Comparison of ENCODE assay signal across 8 cellular contexts in genomic region chr2:149166958-149167810, GRCh38.
DNase-seq lines count a peak whose midpoint lies in the region; ATAC-seq and FAIRE-seq lines count a peak whose summit lies in the region.
"Had no signal": no experiment of that assay in that cellular context is flagged by ENCODE, and none has a peak within 500 bp of the region (broad histone marks: within the 10 kb centered on the region; RNA-seq: fewer than 3 reads in every experiment).

No MANE protein-coding gene starts in this region.

- WGBS in small intestine, 3 donors = 44 to 58% (median 52%) methylated on average over 5 of the region's 5 CpGs

- H3K27ac ChIP-seq in small intestine (ENCODE audit: low read depth in 1 of 2, low read length in 1 of 2) = no peak overlapping the region

- H3K27me3 ChIP-seq in small intestine (ENCODE audit: control insufficient read depth in 2 of 2, insufficient read depth in 2 of 2, low read length in 2 of 2) = no peaks in the 10 kb centered on the region

- DNase-seq in HT1080 (ENCODE audit: low read depth) (peak; percentile 96), small intestine (no peak), amygdala (lab: John Stamatoyannopoulos, UW) (no peak), NCI-H2029 treated with DMSO at 0.1 percent for 48 hours (lab: John Stamatoyannopoulos, UW) (no peak)
- peak; percentile 8 for DNase-seq in activated effector memory CD4-positive, alpha-beta T cell treated with Interleukin-2 at 50 U/mL for 16 hours
- DNase-seq in stimulated activated CD8-positive, alpha-beta memory T cell treated with anti-CD3 and anti-CD28 coated beads, Interleukin-7, amount 100 ng/mL, for 48 hours (ENCODE audit: extremely low read depth in 1 of 2, low read depth in 1 of 2) = peak; percentile 14 to 42
- DNase-seq: NCI-H1105 had no signal

- ATAC-seq in GM21423 (IDR thresholded peaks at IDR 0.05; ENCODE audit: unreplicated experiment) = peak; percentile 70

- H3K4me1 ChIP-seq in small intestine (ENCODE audit: control insufficient read depth in 2 of 2, insufficient read depth in 1 of 2, low read depth in 1 of 2, low read length in 1 of 2) = no peaks in the 10 kb centered on the region

- no peak for FAIRE-seq in small intestine (lab: Jason Lieb, UNC)

- H3K9me3 ChIP-seq in small intestine (ENCODE audit: control insufficient read depth, low read depth) = no peaks in the 10 kb centered on the region

- no peak overlapping the region for H3K4me3 ChIP-seq in small intestine (ENCODE audit: low read depth in 1 of 2, low read length in 2 of 2)

- H3K36me3 ChIP-seq in small intestine (ENCODE audit: control insufficient read depth in 2 of 2, insufficient read depth in 2 of 2, low read length in 2 of 2) = no peaks in the 10 kb centered on the region

Comparison
In these comparisons a context has a peak if more than half of its experiments do, and no peak if none do; other contexts are left out.
1. DNase-seq: peak in HT1080 (single experiment), activated effector memory CD4-positive, alpha-beta T cell treated with Interleukin-2 at 50 U/mL for 16 hours (single experiment) and stimulated activated CD8-positive, alpha-beta memory T cell treated with anti-CD3 and anti-CD28 coated beads, Interleukin-7, amount 100 ng/mL, for 48 hours (2 of 2); none in small intestine (single experiment), amygdala (0 of 56) and NCI-H2029 treated with DMSO at 0.1 percent for 48 hours (single experiment).